ENCODE assay signal across 9 cellular contexts in genomic region chr2:102520009-102520408, GRCh38. TPM values are rescaled to one million over a fixed set of nuclear protein-coding genes. Genes with fewer than 3 reads are reported as not detected.
DNase-seq lines count a peak whose midpoint lies in the region; ATAC-seq and TF ChIP-seq lines count a peak whose summit lies in the region.
"Had no signal": no experiment of that assay in that cellular context is flagged by ENCODE, and none has a peak within 500 bp of the region (broad histone marks: within the 10 kb centered on the region; RNA-seq: fewer than 3 reads in every experiment).

No MANE protein-coding gene starts in this region.

- no TSS peak for BruUV-seq in Caco-2 (replicated peaks; lab: Mats Ljungman, UMichigan)

- H3K4me3 ChIP-seq in Caco-2 (ENCODE audit: low read depth, low read length): no peak overlapping the region
- H3K4me3 ChIP-seq: SJCRH30 had no signal

- peak; percentile 34 to 46 for DNase-seq in Caco-2
- DNase-seq in HPDE6-E6E7 (ENCODE audit: extremely low spot score): peak; percentile 40
- DNase-seq in SK-MEL-5 (ENCODE audit: low read depth, low spot score): peak; percentile 61
- DNase-seq in fibroblast of peridontal ligament (ENCODE audit: extremely low read depth): peak; percentile 6
- DNase-seq in stimulated activated CD4-positive, alpha-beta T cell treated with anti-CD3 and anti-CD28 coated beads, Interleukin-1b, Interleukin-23, amount 100 ng/mL, for 48 hours: peak; percentile 6

- peak; percentile 76 for ATAC-seq in GM18909 (IDR thresholded peaks at IDR 0.05; ENCODE audit: poor library complexity, unreplicated experiment)
- no peak for ATAC-seq in GM21381 (IDR thresholded peaks at IDR 0.05; ENCODE audit: unreplicated experiment)
- no peak for ATAC-seq in GM19023 (IDR thresholded peaks at IDR 0.05; ENCODE audit: unreplicated experiment)

- peaks cover 31% of the 10 kb centered on the region for H3K4me1 Mint-ChIP-seq in Caco-2 (ENCODE audit: low read depth, unreplicated experiment)

- peaks cover 57% of the 10 kb centered on the region for H3K4me1 ChIP-seq in Caco-2
- H3K4me1 ChIP-seq: SJCRH30 had no signal

- H3K36me3 Mint-ChIP-seq in Caco-2 (ENCODE audit: insufficient read depth, unreplicated experiment): no peaks in the 10 kb centered on the region

- in situ Hi-C loops in SK-MEL-5 (cut with HindIII; ENCODE audit: low pct_unique_long_range_greater_than_20kb, low sequenced_read_pairs): no loop called here

- TF ChIP-seq CTCF in Caco-2 (IDR thresholded peaks at IDR 0.05; ENCODE audit: insufficient read depth in 1 of 2, low read depth in 1 of 2, low read length in 1 of 2, severe bottlenecking in 1 of 2, unreplicated experiment in 1 of 2): peak; percentile 54 to 55

- no peaks in the 10 kb centered on the region for H3K27me3 Mint-ChIP-seq in Caco-2 (ENCODE audit: insufficient read depth, unreplicated experiment)

- CTCF ChIA-PET in Caco-2 (lab: Charles Lee): no interaction called here

- H3K27me3 ChIP-seq in Caco-2 (replicated peaks; ENCODE audit: control insufficient read depth, insufficient read depth, low read length): no peaks in the 10 kb centered on the region

- H3K27ac Mint-ChIP-seq in Caco-2 (ENCODE audit: unreplicated experiment): no peak overlapping the region

- no peaks in the 10 kb centered on the region for H3K36me3 ChIP-seq in Caco-2 (ENCODE audit: control insufficient read depth, insufficient read depth, low read length)
- H3K36me3 ChIP-seq: SJCRH30 had no signal

- intact Hi-C loops in Caco-2 (cut with micrococcal nuclease; ENCODE audit: unreplicated experiment): loop anchor here (1.0 to 2.0 kb wide), 5 partner anchors 47 to 286 kb away; partner anchors contain the start of gene SLC9A4

- POLR2A ChIA-PET in Caco-2 (lab: Charles Lee): no interaction called here

- no peaks in the 10 kb centered on the region for H3K9me3 Mint-ChIP-seq in Caco-2 (ENCODE audit: unreplicated experiment)

- no peak overlapping the region for H3K4me3 Mint-ChIP-seq in Caco-2 (ENCODE audit: unreplicated experiment)

- H3K9me3 ChIP-seq in Caco-2: no peaks in the 10 kb centered on the region
- H3K9me3 ChIP-seq: SJCRH30 had no signal

RNA-seq across cellular contexts. Expression of gene SLC9A4, which starts 47.0 kb away (rescaled TPM):
- 1.2 and 1.4 TPM in 2 replicates for total RNA-seq in Caco-2 (2022)
- not detected in 2 replicates for total RNA-seq in SK-MEL-5 (2014; rRNA removed; shearing (Covaris generic))
- polyA plus RNA-seq in SK-MEL-5 (2015; cell fraction: cytosol; rRNA removed): not detected in 2 replicates
- not detected in 2 replicates for polyA plus RNA-seq in SK-MEL-5 (2015; cell fraction: nucleus; rRNA removed)

Comparison
In these comparisons a context has a peak if more than half of its experiments do, and no peak if none do; other contexts are left out.
1. DNase-seq: peak in every context shown above with its lines; median percentile 61 in SK-MEL-5; 40 in Caco-2; 40 in HPDE6-E6E7; 6 in fibroblast of peridontal ligament; 6 in stimulated activated CD4-positive, alpha-beta T cell treated with anti-CD3 and anti-CD28 coated beads, Interleukin-1b, Interleukin-23, amount 100 ng/mL, for 48 hours.